Comparison of ENCODE assay signal across 9 cellular contexts in the genomic region with DNA sequence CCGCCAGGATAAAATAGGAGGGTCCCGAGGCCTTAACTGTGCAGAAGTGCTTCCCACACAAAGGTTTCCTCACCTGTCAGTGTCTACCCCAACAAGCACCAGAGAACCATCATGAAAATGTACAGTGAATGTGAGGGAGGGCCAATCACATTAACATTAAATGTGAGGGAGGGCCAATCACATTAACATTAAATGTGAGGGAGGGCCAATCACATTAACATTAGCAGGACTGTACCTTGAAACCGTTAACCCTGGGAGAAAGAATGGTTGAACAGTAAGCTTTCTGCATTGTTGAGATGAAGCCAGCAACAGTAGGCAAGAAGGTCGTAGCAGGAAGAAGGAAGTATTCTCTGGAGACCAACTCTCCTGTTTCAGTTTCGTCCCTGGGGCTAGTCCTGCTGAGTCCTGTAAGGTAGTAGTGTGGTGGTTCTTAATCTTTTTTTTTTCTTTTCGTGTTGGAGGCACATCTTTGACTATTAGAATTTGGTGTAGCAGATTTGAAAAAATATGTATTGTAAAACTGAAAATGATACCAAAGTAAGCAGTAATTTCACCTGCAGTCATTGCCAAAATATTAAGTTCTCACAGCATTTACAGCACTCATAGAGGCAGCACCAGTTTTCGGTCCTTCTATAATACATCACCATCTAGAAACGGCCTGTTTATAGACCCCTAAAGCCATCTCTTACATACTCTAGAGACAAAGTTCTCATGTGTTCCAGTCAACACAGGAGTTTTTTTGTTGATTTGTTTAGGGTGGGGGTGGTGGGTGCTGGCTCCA.
DNase-seq lines count a peak whose midpoint lies in the region; ATAC-seq, FAIRE-seq and TF ChIP-seq lines count a peak whose summit lies in the region.
"Had no signal": no experiment of that assay in that cellular context is flagged by ENCODE, and none has a peak within 500 bp of the region (broad histone marks: within the 10 kb centered on the region; RNA-seq: fewer than 3 reads in every experiment).

No MANE protein-coding gene starts in this region.

- ATAC-seq in HG03159 (IDR thresholded peaks at IDR 0.05; ENCODE audit: unreplicated experiment), result peak; percentile 99
- ATAC-seq: HCT116 had no signal

- no peaks in the 10 kb centered on the region for H3K9me3 Mint-ChIP-seq in Calu3 (ENCODE audit: low read depth, unreplicated experiment)
- H3K9me3 Mint-ChIP-seq in T-helper 1 cell treated with Interleukin-12 subunit alpha and Interleukin-12 subunit beta and Interleukin-4 antibody, amounts not matched to agents 30 μg/mL and 1 μg/mL, for 36 hours, result no peaks in the 10 kb centered on the region

- peak; percentile 15 for DNase-seq in Calu3
- peak; percentile 73 for DNase-seq in GM19239 (ENCODE audit: insufficient read length, low spot score)
- DNase-seq in small intestine, result peak; percentile 83
- DNase-seq in DMS53 treated with DMSO at 0.1 percent for 48 hours (lab: John Stamatoyannopoulos, UW; ENCODE audit: unreplicated experiment), result no peak
- no peak for DNase-seq in amygdala (lab: John Stamatoyannopoulos, UW)
- no peak for DNase-seq in thyroid gland

- H3K4me3 ChIP-seq in small intestine (ENCODE audit: low read depth in 1 of 2, low read length in 2 of 2) (no peak overlapping the region), thyroid gland (replicated peaks in 1 of 3) (no peak overlapping the region)

- no TSS peak for BruUV-seq in Calu3 (replicated peaks; lab: Mats Ljungman, UMichigan)

- H3K27ac Mint-ChIP-seq in Calu3 (ENCODE audit: unreplicated experiment), result no peak overlapping the region
- H3K27ac Mint-ChIP-seq in T-helper 1 cell treated with Interleukin-12 subunit alpha and Interleukin-12 subunit beta and Interleukin-4 antibody, amounts not matched to agents 30 μg/mL and 1 μg/mL, for 36 hours, result peak overlapping the region; percentile 83

- no peak overlapping the region for H3K4me3 Mint-ChIP-seq in Calu3 (ENCODE audit: low read depth, unreplicated experiment)
- peak overlapping the region; percentile 38 for H3K4me3 Mint-ChIP-seq in T-helper 1 cell treated with Interleukin-12 subunit alpha and Interleukin-12 subunit beta and Interleukin-4 antibody, amounts not matched to agents 30 μg/mL and 1 μg/mL, for 36 hours

- intact Hi-C loops in Calu3 (cut with micrococcal nuclease; ENCODE audit: unreplicated experiment), result no loop called here
- intact Hi-C loops in thyroid gland (cut with DNase I), result no loop called here

- 34 to 47% (median 38%) methylated on average over 8 of the region's 8 CpGs for WGBS in small intestine, 3 donors
- 63 to 72% methylated on average over 8 of the region's 8 CpGs for WGBS in thyroid gland, 2 donors

- TF ChIP-seq POLR2A in thyroid gland (IDR thresholded peaks at IDR 0.05), result no peak

- no peaks in the 10 kb centered on the region for H3K4me1 ChIP-seq in small intestine (ENCODE audit: control insufficient read depth in 2 of 2, insufficient read depth in 1 of 2, low read depth in 1 of 2, low read length in 1 of 2)
- H3K4me1 ChIP-seq in thyroid gland, result peaks cover 6 to 16% of the 10 kb centered on the region in 2 donors

- CTCF ChIA-PET in Calu3 (lab: Charles Lee), result interaction anchor here (0.6 kb wide), 2 partner anchors 10 to 116 kb away, joined by 3 read pairs; no protein-coding TSS in a partner anchor

- H3K9me3 ChIP-seq in small intestine (ENCODE audit: control insufficient read depth, low read depth) (no peaks in the 10 kb centered on the region), thyroid gland (no peaks in the 10 kb centered on the region)

- no peaks in the 10 kb centered on the region for H3K36me3 ChIP-seq in small intestine (ENCODE audit: control insufficient read depth in 2 of 2, insufficient read depth in 2 of 2, low read length in 2 of 2)
- H3K36me3 ChIP-seq in thyroid gland, result no peaks in the 10 kb centered on the region

- no peaks in the 10 kb centered on the region for H3K27me3 Mint-ChIP-seq in Calu3 (ENCODE audit: unreplicated experiment)
- H3K27me3 Mint-ChIP-seq in T-helper 1 cell treated with Interleukin-12 subunit alpha and Interleukin-12 subunit beta and Interleukin-4 antibody, amounts not matched to agents 30 μg/mL and 1 μg/mL, for 36 hours (ENCODE audit: low read depth), result peaks cover 7% of the 10 kb centered on the region

- no peak for TF ChIP-seq CTCF in Calu3 (IDR thresholded peaks at IDR 0.05; ENCODE audit: unreplicated experiment)
- TF ChIP-seq CTCF in thyroid gland (IDR thresholded peaks at IDR 0.05), result no peak

- no peaks in the 10 kb centered on the region for H3K36me3 Mint-ChIP-seq in Calu3 (ENCODE audit: insufficient read depth, unreplicated experiment)
- peaks cover 6% of the 10 kb centered on the region for H3K36me3 Mint-ChIP-seq in T-helper 1 cell treated with Interleukin-12 subunit alpha and Interleukin-12 subunit beta and Interleukin-4 antibody, amounts not matched to agents 30 μg/mL and 1 μg/mL, for 36 hours (ENCODE audit: low read depth)

- FAIRE-seq in GM19239 (lab: Jason Lieb, UNC), result peak; percentile 99
- FAIRE-seq in small intestine (lab: Jason Lieb, UNC), result no peak

- H3K27me3 ChIP-seq in small intestine (ENCODE audit: control insufficient read depth in 2 of 2, insufficient read depth in 2 of 2, low read length in 2 of 2) (no peaks in the 10 kb centered on the region), thyroid gland (no peaks in the 10 kb centered on the region)

- H3K27ac ChIP-seq in small intestine (ENCODE audit: low read depth in 1 of 2, low read length in 1 of 2), result peak overlapping the region; percentile 21 to 33
- no peak overlapping the region for H3K27ac ChIP-seq in thyroid gland

- peaks cover 16% of the 10 kb centered on the region for H3K4me1 Mint-ChIP-seq in Calu3 (ENCODE audit: low read depth, unreplicated experiment)
- H3K4me1 Mint-ChIP-seq in T-helper 1 cell treated with Interleukin-12 subunit alpha and Interleukin-12 subunit beta and Interleukin-4 antibody, amounts not matched to agents 30 μg/mL and 1 μg/mL, for 36 hours (ENCODE audit: low read depth), result peaks cover 36% of the 10 kb centered on the region

Comparison
In these comparisons a context has a peak if more than half of its experiments do, and no peak if none do; other contexts are left out.
1. DNase-seq: peak in Calu3 (single experiment), GM19239 (single experiment) and small intestine (single experiment); none in DMS53 treated with DMSO at 0.1 percent for 48 hours (single experiment), amygdala (0 of 56) and thyroid gland (0 of 2).
2. H3K27ac ChIP-seq: peak in small intestine (2 of 2); none in thyroid gland (0 of 3).